2 cellular contexts compared by ENCODE assay signal in genomic region chr6:41734666-41735426, GRCh38.
TF ChIP-seq lines count a peak whose summit lies in the region.

No MANE protein-coding gene starts in this region.

TF ChIP-seq in HEK293, 187 proteins besides CTCF, POLR2A, EP300 and RAD21 (continued from another document and continues in another):
- TF ChIP-seq ZNF214 (tag by site-specific recombination; IDR thresholded peaks at IDR 0.05; ENCODE audit: borderline replicate concordance) (no peak), ZNF600 (tag by site-specific recombination; IDR thresholded peaks at IDR 0.05) (no peak), ZNF624 (tag by site-specific recombination; IDR thresholded peaks at IDR 0.05) (no peak), ZBTB26 (tag by site-specific recombination; optimal IDR thresholded peaks at IDR 0.05) (peak; percentile 91), MZF1 (tag by site-specific recombination; IDR thresholded peaks at IDR 0.05; ENCODE audit: borderline replicate concordance) (no peak), PRDM6 (tag by site-specific recombination; IDR thresholded peaks at IDR 0.05) (no peak), TSHZ1 (tag by site-specific recombination; IDR thresholded peaks at IDR 0.05; ENCODE audit: borderline replicate concordance) (no peak), ZNF138 (tag by site-specific recombination; IDR thresholded peaks at IDR 0.05; ENCODE audit: borderline replicate concordance) (no peak), ZNF23 (tag by site-specific recombination; IDR thresholded peaks at IDR 0.05; ENCODE audit: borderline replicate concordance) (no peak), GFI1B (tag by site-specific recombination; IDR thresholded peaks at IDR 0.05) (no peak), HOXA7 (CRISPR knock-in tag; IDR thresholded peaks at IDR 0.05; ENCODE audit: borderline replicate concordance) (no peak), ZNF776 (tag by site-specific recombination; IDR thresholded peaks at IDR 0.05; ENCODE audit: borderline replicate concordance) (no peak), ZNF174 (tag by site-specific recombination; IDR thresholded peaks at IDR 0.05) (no peak), ZSCAN5A (tag by site-specific recombination; IDR thresholded peaks at IDR 0.05) (no peak), ZNF449 (tag by site-specific recombination; IDR thresholded peaks at IDR 0.05) (no peak), ZNF639 (tag by site-specific recombination; IDR thresholded peaks at IDR 0.05) (no peak), GLI2 (tag by site-specific recombination; IDR thresholded peaks at IDR 0.05; ENCODE audit: borderline replicate concordance, low read depth) (no peak)

TF ChIP-seq in K562, 482 proteins besides CTCF, POLR2A, EP300 and RAD21 (continued from another document):
- TF ChIP-seq HMBOX1 (IDR thresholded peaks at IDR 0.05) = no peak
- no peak for TF ChIP-seq BRCA1 (IDR thresholded peaks at IDR 0.05)
- 0 out of 2 replicates have a peak, but pooled peaks have one; percentile 62 for TF ChIP-seq BRCA1 (CRISPR knock-in tag; IDR thresholded peaks at IDR 0.05)
- 0 out of 2 replicates have a peak, but pooled peaks have one; percentile 7 for TF ChIP-seq ARID4B (CRISPR knock-in tag; IDR thresholded peaks at IDR 0.05)
